Comparison of ENCODE assay signal across 9 cellular contexts in the genomic region with DNA sequence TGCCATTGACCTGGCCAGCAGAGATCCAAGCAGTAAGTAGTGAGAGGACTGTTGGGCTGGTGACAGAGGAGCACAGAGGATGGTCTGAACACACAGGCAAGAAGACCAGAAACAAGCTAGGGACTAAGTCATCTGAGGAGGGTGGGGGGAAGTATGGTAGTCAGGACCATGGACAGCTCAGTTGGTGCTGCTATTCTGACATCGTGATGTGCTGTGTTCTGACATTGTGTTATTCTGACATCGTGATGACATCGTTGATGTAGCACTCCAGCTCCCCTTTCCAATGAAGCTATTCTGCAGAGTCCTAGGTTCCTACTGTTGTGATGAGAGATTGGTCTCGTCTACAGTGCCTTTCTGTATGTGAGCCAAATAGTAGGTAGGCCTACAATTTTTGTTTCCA. TPM values are rescaled to one million over a fixed set of nuclear protein-coding genes. Genes with fewer than 3 reads are reported as not detected.
DNase-seq lines count a peak whose midpoint lies in the region; ATAC-seq and TF ChIP-seq lines count a peak whose summit lies in the region.
"Had no signal": no experiment of that assay in that cellular context is flagged by ENCODE, and none has a peak within 500 bp of the region (broad histone marks: within the 10 kb centered on the region; RNA-seq: fewer than 3 reads in every experiment).

No MANE protein-coding gene starts in this region.

- H3K27me3 ChIP-seq in fibroblast of lung (ENCODE audit: control insufficient read depth, insufficient read depth, low read length), result no peaks in the 10 kb centered on the region

- no peaks in the 10 kb centered on the region for H3K36me3 ChIP-seq in fibroblast of lung (ENCODE audit: control insufficient read depth, insufficient read depth, low read length)

- POLR2A ChIA-PET in activated CD4-positive, alpha-beta memory T cell treated with anti-CD3 and anti-CD28 coated beads for 36 hours (lab: Charles Lee), result no interaction called here

- CTCF ChIA-PET in activated CD4-positive, alpha-beta memory T cell treated with anti-CD3 and anti-CD28 coated beads for 36 hours (lab: Charles Lee), result no interaction called here

- H3K27ac Mint-ChIP-seq in activated CD4-positive, alpha-beta memory T cell treated with anti-CD3 and anti-CD28 coated beads for 36 hours, result no peak overlapping the region
- H3K27ac Mint-ChIP-seq: nephron had no signal

- DNase-seq in GM04504 (ENCODE audit: low read depth), result peak; percentile 38
- peak; percentile 11 for DNase-seq in LNCaP clone FGC (ENCODE audit: low read depth)
- peak; percentile 59 for DNase-seq in activated CD4-positive, alpha-beta memory T cell treated with anti-CD3 and anti-CD28 coated beads for 36 hours
- DNase-seq in fibroblast of lung (ENCODE audit: low read depth in 2 of 2), result peak; percentile 61 to 75
- peak; percentile 26 for DNase-seq in pulmonary artery endothelial cell (ENCODE audit: low read depth, low spot score)
- DNase-seq in NCI-H226, result no peak

- H2AFZ ChIP-seq in fibroblast of lung (ENCODE audit: low read length), result no peak overlapping the region

- no peaks in the 10 kb centered on the region for H3K9me3 Mint-ChIP-seq in activated CD4-positive, alpha-beta memory T cell treated with anti-CD3 and anti-CD28 coated beads for 36 hours

- TF ChIP-seq CTCF in LNCaP clone FGC (IDR thresholded peaks at IDR 0.05; ENCODE audit: control insufficient read depth, extremely low read depth, insufficient read depth) (no peak), fibroblast of lung (conservative IDR thresholded peaks at IDR 0.05 in 1 of 2, IDR thresholded peaks at IDR 0.05 in 1 of 2; ENCODE audit: low read depth in 1 of 2, low read length in 2 of 2) (no peak)

- H3K4me3 Mint-ChIP-seq in activated CD4-positive, alpha-beta memory T cell treated with anti-CD3 and anti-CD28 coated beads for 36 hours, result no peak overlapping the region
- H3K4me3 Mint-ChIP-seq: nephron had no signal

- intact Hi-C loops in activated CD4-positive, alpha-beta memory T cell treated with anti-CD3 and anti-CD28 coated beads for 36 hours (cut with micrococcal nuclease), result no loop called here

- H3K4me3 ChIP-seq in LNCaP clone FGC (ENCODE audit: low read depth, low read length) (no peak overlapping the region), fibroblast of lung (replicated peaks in 1 of 4; ENCODE audit: control extremely low read depth in 1 of 4, insufficient read depth in 1 of 4, low read depth in 3 of 4, low read length in 4 of 4) (no peak overlapping the region)

- no peak overlapping the region for H3K4me2 ChIP-seq in fibroblast of lung (ENCODE audit: extremely low read depth, insufficient read depth, low read length)

- H3K36me3 Mint-ChIP-seq in activated CD4-positive, alpha-beta memory T cell treated with anti-CD3 and anti-CD28 coated beads for 36 hours, result no peaks in the 10 kb centered on the region

- H3K27me3 Mint-ChIP-seq in activated CD4-positive, alpha-beta memory T cell treated with anti-CD3 and anti-CD28 coated beads for 36 hours, result peaks cover 2% of the 10 kb centered on the region

- H3K27ac ChIP-seq in fibroblast of lung (ENCODE audit: insufficient read depth, low read length), result no peak overlapping the region

- H3K4me1 ChIP-seq in fibroblast of lung (ENCODE audit: control insufficient read depth, extremely low read depth, insufficient read depth, low read length), result no peaks in the 10 kb centered on the region

- no peak overlapping the region for H3K9ac ChIP-seq in fibroblast of lung (ENCODE audit: insufficient read depth, low read length)

- ATAC-seq in HG02884 (IDR thresholded peaks at IDR 0.05; ENCODE audit: unreplicated experiment) (no peak), HG02588 (IDR thresholded peaks at IDR 0.05; ENCODE audit: unreplicated experiment) (no peak)

- no peaks in the 10 kb centered on the region for H3K9me3 ChIP-seq in fibroblast of lung (ENCODE audit: control insufficient read depth, insufficient read depth, low read depth, low read length)

- H3K4me1 Mint-ChIP-seq in activated CD4-positive, alpha-beta memory T cell treated with anti-CD3 and anti-CD28 coated beads for 36 hours (ENCODE audit: low read depth), result no peaks in the 10 kb centered on the region
- H3K4me1 Mint-ChIP-seq: nephron had no signal

- no peaks in the 10 kb centered on the region for H4K20me1 ChIP-seq in fibroblast of lung (ENCODE audit: control insufficient read depth, extremely low read depth, insufficient read depth, low read length)

- no peaks in the 10 kb centered on the region for H3K79me2 ChIP-seq in fibroblast of lung (ENCODE audit: control insufficient read depth, insufficient read depth, low read length)

RNA-seq across cellular contexts. Expression of gene CFAP206, which starts 28.7 kb away (rescaled TPM):
- total RNA-seq in activated CD4-positive, alpha-beta memory T cell treated with anti-CD3 and anti-CD28 coated beads for 36 hours, result not detected
- under 0.01 and 0.26 TPM in 2 replicates for total RNA-seq in fibroblast of lung
- polyA plus RNA-seq in fibroblast of lung, result 0.11 and 0.26 TPM in 2 replicates
- polyA plus RNA-seq in fibroblast of lung (2012), result 0.08 and 0.10 TPM in 2 replicates
- polyA minus RNA-seq in fibroblast of lung (ENCODE audit: low replicate concordance), result not detected in 2 replicates
- total RNA-seq in pulmonary artery endothelial cell, result 0.04 and 0.20 TPM in 2 replicates

RNA-seq across cellular contexts. Expression of gene SLC35A1, which starts 36.3 kb away (rescaled TPM):
- total RNA-seq in activated CD4-positive, alpha-beta memory T cell treated with anti-CD3 and anti-CD28 coated beads for 36 hours, result 1 to 10 TPM; 7.8 to 9.5 TPM
- total RNA-seq in fibroblast of lung (27.7 and 35.8 TPM in 2 replicates), pulmonary artery endothelial cell (13.9 and 24.9 TPM in 2 replicates)
- polyA plus RNA-seq in fibroblast of lung, result 22.4 and 27.6 TPM in 2 replicates
- polyA plus RNA-seq in fibroblast of lung (2012), result 15.1 and 17.4 TPM in 2 replicates
- 3.7 and 14.5 TPM in 2 replicates for polyA minus RNA-seq in fibroblast of lung (ENCODE audit: low replicate concordance)
